ENCODE assay signal across 8 cellular contexts in the genomic region with DNA sequence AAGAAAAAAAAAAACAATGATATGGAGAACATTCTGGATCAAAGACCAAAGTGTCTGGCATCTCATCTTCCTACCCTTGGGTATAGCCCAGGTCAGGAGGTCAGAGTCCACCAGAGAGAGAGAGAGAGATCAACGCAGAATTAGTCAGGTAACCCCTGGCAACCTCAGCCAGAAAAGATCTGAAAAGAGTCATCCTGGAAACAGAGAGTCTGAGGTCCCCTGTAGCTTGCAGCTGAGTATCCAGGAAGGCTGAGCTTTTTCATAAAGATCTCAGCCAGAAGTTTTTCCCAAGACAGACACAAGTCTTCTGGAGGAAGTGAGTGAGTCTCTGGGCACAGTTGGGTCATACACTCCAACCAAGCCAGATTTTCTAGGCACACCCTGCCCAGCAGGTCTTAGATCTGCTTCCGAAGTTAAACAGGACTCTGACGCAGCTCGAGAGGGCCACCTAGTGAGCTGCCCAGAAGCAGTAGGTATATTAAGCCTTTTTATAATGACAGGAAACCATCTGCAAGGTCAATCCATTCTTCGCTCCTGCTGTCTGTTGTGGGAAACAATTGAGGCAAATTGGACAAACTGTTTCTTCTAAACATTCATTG. TPM values are rescaled to one million over a fixed set of nuclear protein-coding genes. Genes with fewer than 3 reads are reported as not detected.
DNase-seq lines count a peak whose midpoint lies in the region; ATAC-seq and TF ChIP-seq lines count a peak whose summit lies in the region.

No MANE protein-coding gene starts in this region.

- peak; percentile 86 to 98 (median 91) for ATAC-seq in psoas muscle

- intact Hi-C loops in psoas muscle (cut with DNase I) = loop anchor here (2.0 to 5.0 kb wide), 3 partner anchors 66 to 223 kb away; no protein-coding TSS in a partner anchor

- H3K9me3 ChIP-seq in adipocyte (ENCODE audit: control insufficient read depth, low read length) = no peaks in the 10 kb centered on the region
- no peaks in the 10 kb centered on the region for H3K9me3 ChIP-seq in cardiac muscle cell (ENCODE audit: low read depth)
- H3K9me3 ChIP-seq in psoas muscle = no peaks in the 10 kb centered on the region

- H3K27ac ChIP-seq in 22Rv1 = no peak overlapping the region
- H3K27ac ChIP-seq in cardiac muscle cell = no peak overlapping the region
- no peak overlapping the region for H3K27ac ChIP-seq in psoas muscle

- H3K36me3 ChIP-seq in adipocyte (ENCODE audit: control insufficient read depth, insufficient read depth, low read length, severe bottlenecking) = no peaks in the 10 kb centered on the region
- no peaks in the 10 kb centered on the region for H3K36me3 ChIP-seq in cardiac muscle cell
- H3K36me3 ChIP-seq in psoas muscle (ENCODE audit: insufficient read depth in 1 of 2, low read depth in 1 of 2) = no peaks in the 10 kb centered on the region

- H3K27me3 ChIP-seq in adipocyte (replicated peaks; ENCODE audit: control insufficient read depth, insufficient read depth, low read length) (peaks cover 26% of the 10 kb centered on the region), cardiac muscle cell (no peaks in the 10 kb centered on the region), psoas muscle (ENCODE audit: insufficient read depth in 3 of 3, low read length in 2 of 3) (peaks cover 0 to 17% (median 0%) of the 10 kb centered on the region in 3 donors)

- H3K4me3 ChIP-seq in GM12865 (ENCODE audit: low read depth, low read length) (no peak overlapping the region), adipocyte (ENCODE audit: low read length) (no peak overlapping the region), cardiac muscle cell (no peak overlapping the region), psoas muscle (no peak overlapping the region)

- TF ChIP-seq CTCF in 22Rv1 (IDR thresholded peaks at IDR 0.05) = peak; percentile 77
- peak; percentile 44 for TF ChIP-seq CTCF in GM12865 (IDR thresholded peaks at IDR 0.05; ENCODE audit: insufficient read depth, low read depth, low read length, missing control alignments)
- peak; percentile 62 for TF ChIP-seq CTCF in cardiac muscle cell (IDR thresholded peaks at IDR 0.05; ENCODE audit: low read depth, low read length)
- peak; percentile 51 for TF ChIP-seq CTCF in psoas muscle (IDR thresholded peaks at IDR 0.05)

- WGBS in psoas muscle, 3 donors = 5 to 18% (median 16%) methylated on average over 5 of the region's 5 CpGs

- H3K4me1 ChIP-seq in adipocyte (ENCODE audit: control insufficient read depth, insufficient read depth, low read length) (no peaks in the 10 kb centered on the region), cardiac muscle cell (ENCODE audit: low read depth) (no peaks in the 10 kb centered on the region), psoas muscle (no peaks in the 10 kb centered on the region)

- no peak overlapping the region for H3K9ac ChIP-seq in adipocyte (ENCODE audit: low read length)

- DNase-seq in GM12865 (ENCODE audit: low read depth) (peak; percentile 54), HPDE6-E6E7 (ENCODE audit: extremely low spot score) (peak; percentile 56), NCI-H82 (lab: John Stamatoyannopoulos, UW) (peak; percentile 75), adipocyte (ENCODE audit: low read depth) (peak; percentile 71), cardiac muscle cell (ENCODE audit: low read depth in 1 of 2, low spot score in 1 of 2) (peak; percentile 73 to 81), psoas muscle (peak; percentile 50 to 75), cortex of kidney (lab: John Stamatoyannopoulos, UW) (no peak)

RNA-seq across cellular contexts. Expression of gene ACE2, which starts 35.7 kb away (rescaled TPM):
- total RNA-seq in cardiac muscle cell (0.74 and 1.4 TPM in 2 replicates), psoas muscle (under 1 TPM; 0.19 to 0.74 (median 0.42) TPM)
- polyA plus RNA-seq in cardiac muscle cell (0.45 and 1.6 TPM in 2 replicates), psoas muscle (10 to 100 TPM in 1 of 3 donors, 1 to 10 TPM in 1, under 1 TPM in 1; 0.42 to 13.5 (median 1.1) TPM)
